9 cellular contexts compared by ENCODE assay signal in genomic region chr17:72539981-72540897, GRCh38.
DNase-seq lines count a peak whose midpoint lies in the region; ATAC-seq, FAIRE-seq and TF ChIP-seq lines count a peak whose summit lies in the region.
"Had no signal": no experiment of that assay in that cellular context is flagged by ENCODE, and none has a peak within 500 bp of the region (broad histone marks: within the 10 kb centered on the region; RNA-seq: fewer than 3 reads in every experiment).

No MANE protein-coding gene starts in this region.

- peaks cover 3 to 9% (median 8%) of the 10 kb centered on the region in 4 donors for H3K4me1 ChIP-seq in upper lobe of left lung

- TF ChIP-seq CTCF in upper lobe of left lung (IDR thresholded peaks at IDR 0.05), result peak; percentile 91 to 99 (median 96)

- 20 to 25% methylated on average over 20 to 21 of the region's 50 CpGs for WGBS in upper lobe of left lung, 2 donors

- DNase-seq in Daoy (ENCODE audit: low read depth) (peak; percentile 90), HuH-7 (ENCODE audit: low spot score) (peak; percentile 80), RPMI7951 (ENCODE audit: low read depth) (peak; percentile 78), frontal cortex (ENCODE audit: low spot score in 2 of 2) (peak; percentile 82 to 86), nucleus accumbens (lab: John Stamatoyannopoulos, UW) (peak in 50 of 56 donors; percentile 27 to 88 (median 72)), upper lobe of left lung (peak; percentile 69 to 96)
- peak; percentile 16 for DNase-seq in activated gamma-delta T cell treated with anti-CD3 and anti-CD28 coated beads, Interleukin-2, amount 50 U/mL, for 16 hours (ENCODE audit: low read depth)

- FAIRE-seq in frontal cortex (lab: Jason Lieb, UNC), result no peak
- FAIRE-seq: islet of Langerhans had no signal

- no peak for TF ChIP-seq EP300 in upper lobe of left lung (IDR thresholded peaks at IDR 0.05)

- no peak for TF ChIP-seq POLR2A in upper lobe of left lung (IDR thresholded peaks at IDR 0.05)

- H3K27me3 ChIP-seq in upper lobe of left lung, result no peaks in the 10 kb centered on the region

- no peaks in the 10 kb centered on the region for H3K9me3 ChIP-seq in upper lobe of left lung

- peak; percentile 76 for ATAC-seq in GM21528 (IDR thresholded peaks at IDR 0.05; ENCODE audit: low FRiP score, unreplicated experiment)
- ATAC-seq in upper lobe of left lung (ENCODE audit: low FRiP score in 2 of 2), result peak; percentile 85 to 97

- H3K4me3 ChIP-seq in upper lobe of left lung, result peak overlapping the region in 2 of 4 donors; percentile 30 to 33

- H3K27ac ChIP-seq in upper lobe of left lung, result no peak overlapping the region

- H3K36me3 ChIP-seq in upper lobe of left lung, result no peaks in the 10 kb centered on the region

Comparison
In these comparisons a context has a peak if more than half of its experiments do, and no peak if none do; other contexts are left out.
1. DNase-seq: peak in every context shown above with its lines; median percentile 90 in Daoy; 84 in frontal cortex; 82 in upper lobe of left lung; 80 in HuH-7; 78 in RPMI7951; 72 in nucleus accumbens; 16 in activated gamma-delta T cell treated with anti-CD3 and anti-CD28 coated beads, Interleukin-2, amount 50 U/mL, for 16 hours.